ENCODE assay signal across 1 cellular context in genomic region chr10:119001717-119002500, GRCh38.
TF ChIP-seq lines count a peak whose summit lies in the region.

No MANE protein-coding gene starts in this region.

TF ChIP-seq in HepG2, 621 proteins besides CTCF, POLR2A, EP300 and RAD21 (continued from another document):
- no peak for TF ChIP-seq ZBTB44 (CRISPR knock-in tag; IDR thresholded peaks at IDR 0.05)
- no peak for TF ChIP-seq SALL1 (CRISPR knock-in tag; IDR thresholded peaks at IDR 0.05)
- TF ChIP-seq ZKSCAN5 (CRISPR knock-in tag; IDR thresholded peaks at IDR 0.05) = no peak
- TF ChIP-seq NFE2L1 (CRISPR knock-in tag; IDR thresholded peaks at IDR 0.05; ENCODE audit: borderline replicate concordance) = no peak
- TF ChIP-seq ZNF362 (CRISPR knock-in tag; IDR thresholded peaks at IDR 0.05; ENCODE audit: borderline replicate concordance) = no peak
- TF ChIP-seq ZNF34 (CRISPR knock-in tag; IDR thresholded peaks at IDR 0.05; ENCODE audit: borderline replicate concordance) = no peak
- 0 out of 2 replicates have a peak, but pooled peaks have one; percentile 43 for TF ChIP-seq ZNF317 (CRISPR knock-in tag; IDR thresholded peaks at IDR 0.05)
- TF ChIP-seq GFI1 (CRISPR knock-in tag; IDR thresholded peaks at IDR 0.05; ENCODE audit: borderline replicate concordance) = no peak
- TF ChIP-seq ATF7 (IDR thresholded peaks at IDR 0.05) = peak; percentile 17; the same call in 1 of the 2 replicates
- TF ChIP-seq ATF7 (CRISPR knock-in tag; IDR thresholded peaks at IDR 0.05) = no peak
- peak; percentile 97 for TF ChIP-seq ZNF329 (CRISPR knock-in tag; IDR thresholded peaks at IDR 0.05; ENCODE audit: low read depth)
- 0 out of 2 replicates have a peak, but pooled peaks have one; percentile 72 for TF ChIP-seq ZNF296 (CRISPR knock-in tag; conservative IDR thresholded peaks at IDR 0.05)
- no peak for TF ChIP-seq BRCA1 (CRISPR knock-in tag; IDR thresholded peaks at IDR 0.05)
- no peak for TF ChIP-seq ZNF879 (CRISPR knock-in tag; IDR thresholded peaks at IDR 0.05)
- no peak for TF ChIP-seq GABPB1 (CRISPR knock-in tag; IDR thresholded peaks at IDR 0.05)
- no peak for TF ChIP-seq ZBTB34 (CRISPR knock-in tag; IDR thresholded peaks at IDR 0.05)
TF ChIP-seq in HepG2: peak in this region for 5.
